Comparison of ENCODE assay signal across 15 cellular contexts in the genomic region with DNA sequence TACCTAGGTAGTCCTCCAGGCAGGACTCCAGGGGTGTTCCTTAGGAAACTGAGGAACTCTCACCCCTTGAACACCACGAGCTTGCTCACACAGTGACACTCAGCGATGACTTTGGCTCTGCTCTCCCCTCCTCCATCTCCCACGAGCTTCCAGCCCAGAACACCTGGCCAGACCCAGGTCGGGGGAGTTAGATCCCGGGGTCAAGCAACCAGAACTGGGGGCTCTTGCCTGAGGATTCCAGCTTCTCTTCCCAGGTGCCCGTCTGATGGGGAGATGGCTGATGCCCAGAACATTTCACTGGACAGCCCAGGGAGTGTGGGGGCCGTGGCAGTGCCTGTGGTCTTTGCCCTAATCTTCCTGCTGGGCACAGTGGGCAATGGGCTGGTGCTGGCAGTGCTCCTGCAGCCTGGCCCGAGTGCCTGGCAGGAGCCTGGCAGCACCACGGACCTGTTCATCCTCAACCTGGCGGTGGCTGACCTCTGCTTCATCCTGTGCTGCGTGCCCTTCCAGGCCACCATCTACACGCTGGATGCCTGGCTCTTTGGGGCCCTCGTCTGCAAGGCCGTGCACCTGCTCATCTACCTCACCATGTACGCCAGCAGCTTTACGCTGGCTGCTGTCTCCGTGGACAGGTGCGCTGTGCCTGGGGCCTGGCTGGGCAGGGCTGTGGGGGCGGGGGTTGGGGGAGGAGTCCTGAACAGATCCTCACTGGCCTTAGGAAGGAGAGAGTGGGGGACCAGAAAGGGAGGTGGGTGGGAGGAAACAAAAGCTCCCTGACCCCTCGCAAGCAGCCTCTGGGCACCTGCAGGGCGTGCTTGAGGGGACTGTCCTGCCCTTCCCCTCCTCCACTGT. TPM values are rescaled to one million over a fixed set of nuclear protein-coding genes. Genes with fewer than 3 reads are reported as not detected.
DNase-seq lines count a peak whose midpoint lies in the region; ATAC-seq, FAIRE-seq and TF ChIP-seq lines count a peak whose summit lies in the region.
"Had no signal": no experiment of that assay in that cellular context is flagged by ENCODE, and none has a peak within 500 bp of the region (broad histone marks: within the 10 kb centered on the region; RNA-seq: fewer than 3 reads in every experiment).

Gene GALR3 (plus strand): TSS at position 249 of the 852 bp plus-strand sequence. CDS start 25 bp downstream, at position 274.

- no peak for TF ChIP-seq CTCF in chondrocyte (IDR thresholded peaks at IDR 0.05)

- H3K36me3 ChIP-seq in H7 (replicated peaks; ENCODE audit: control insufficient read depth, insufficient read depth, low read length): no peaks in the 10 kb centered on the region
- H3K36me3 ChIP-seq: colonic mucosa had no signal

- H3K27me3 ChIP-seq in H7 (ENCODE audit: control insufficient read depth, insufficient read depth, low read length): peaks cover 47% of the 10 kb centered on the region

- CTCF ChIA-PET in activated CD4-positive, alpha-beta memory T cell treated with anti-CD3 and anti-CD28 coated beads, Interleukin-2, amount 10 ng/mL, durations not matched to agents 7 days and 5 days (lab: Charles Lee): interaction anchor here (0.5 to 3.1 kb wide), 6 partner anchors 21 to 123 kb away, joined by 3 to 8 read pairs (median 4); partner anchors contain the start of genes ANKRD54 and MICALL1

- peaks cover 4% of the 10 kb centered on the region for H3K36me3 Mint-ChIP-seq in activated CD4-positive, alpha-beta memory T cell treated with anti-CD3 and anti-CD28 coated beads, Interleukin-2, amount 10 ng/mL, durations not matched to agents 7 days and 5 days (ENCODE audit: low read depth)
- peaks cover 5 to 8% of the 10 kb centered on the region in 2 donors for H3K36me3 Mint-ChIP-seq in stimulated activated naive B cell treated with anti-CD40 and anti-IgM and Interleukin-4, amounts not matched to agents 10 μg/mL and 1 μg/mL and 100 μg/mL, for 72 hours
- H3K36me3 Mint-ChIP-seq in chondrocyte (ENCODE audit: low read depth): peaks cover 2% of the 10 kb centered on the region

- peak; percentile 11 for DNase-seq in NCI-H2107 treated with DMSO at 0.1 percent for 48 hours (lab: John Stamatoyannopoulos, UW; ENCODE audit: unreplicated experiment)
- no peak for DNase-seq in NCI-H2107 (lab: John Stamatoyannopoulos, UW)
- DNase-seq in H7: peak; percentile 71
- DNase-seq in activated CD4-positive, alpha-beta memory T cell treated with anti-CD3 and anti-CD28 coated beads, Interleukin-2, amount 10 ng/mL, durations not matched to agents 7 days and 5 days: no peak
- no peak for DNase-seq in left lobe of liver (ENCODE audit: low spot score)
- no peak for DNase-seq in HTR-8/SVneo (ENCODE audit: insufficient read length, low spot score)
- DNase-seq in stimulated activated naive B cell treated with anti-CD40 and anti-IgM and Interleukin-4, amounts not matched to agents 10 μg/mL and 1 μg/mL and 100 μg/mL, for 72 hours: no peak
- DNase-seq in chondrocyte (ENCODE audit: low spot score): no peak
- DNase-seq: colonic mucosa, HCEC 1CT, NCI-H1092 treated with DMSO at 0.1 percent for 48 hours had no signal

- H3K27me3 Mint-ChIP-seq in activated CD4-positive, alpha-beta memory T cell treated with anti-CD3 and anti-CD28 coated beads, Interleukin-2, amount 10 ng/mL, durations not matched to agents 7 days and 5 days: peaks cover 24% of the 10 kb centered on the region
- H3K27me3 Mint-ChIP-seq in stimulated activated naive B cell treated with anti-CD40 and anti-IgM and Interleukin-4, amounts not matched to agents 10 μg/mL and 1 μg/mL and 100 μg/mL, for 72 hours: peaks cover 34 to 56% of the 10 kb centered on the region in 2 donors
- H3K27me3 Mint-ChIP-seq in chondrocyte (ENCODE audit: low read depth): peaks cover 4% of the 10 kb centered on the region

- peak; percentile 61 for ATAC-seq in left lobe of liver
- ATAC-seq in stimulated activated naive B cell treated with anti-CD40 and anti-IgM and Interleukin-4, amounts not matched to agents 10 μg/mL and 1 μg/mL and 100 μg/mL, for 72 hours (replicated peaks): no peak
- ATAC-seq: activated CD4-positive, CD25-positive, alpha-beta regulatory T cell treated with anti-CD3 and anti-CD28 coated beads, Interleukin-2, amount 50 U/mL, for 24 hours had no signal

- no peak within 1 kb of the TSS for H3K27ac Mint-ChIP-seq in activated CD4-positive, alpha-beta memory T cell treated with anti-CD3 and anti-CD28 coated beads, Interleukin-2, amount 10 ng/mL, durations not matched to agents 7 days and 5 days
- no peak within 1 kb of the TSS for H3K27ac Mint-ChIP-seq in stimulated activated naive B cell treated with anti-CD40 and anti-IgM and Interleukin-4, amounts not matched to agents 10 μg/mL and 1 μg/mL and 100 μg/mL, for 72 hours
- no peak within 1 kb of the TSS for H3K27ac Mint-ChIP-seq in chondrocyte (ENCODE audit: unreplicated experiment)
- H3K27ac Mint-ChIP-seq: mesothelial cell of epicardium, progenitor cell of endocrine pancreas had no signal

- no peak within 1 kb of the TSS for H3K4me3 ChIP-seq in H7 (ENCODE audit: insufficient read depth, low read depth, low read length)

- peaks cover 14% of the 10 kb centered on the region for H3K4me1 Mint-ChIP-seq in activated CD4-positive, alpha-beta memory T cell treated with anti-CD3 and anti-CD28 coated beads, Interleukin-2, amount 10 ng/mL, durations not matched to agents 7 days and 5 days
- H3K4me1 Mint-ChIP-seq in stimulated activated naive B cell treated with anti-CD40 and anti-IgM and Interleukin-4, amounts not matched to agents 10 μg/mL and 1 μg/mL and 100 μg/mL, for 72 hours: peaks cover 8 to 12% of the 10 kb centered on the region in 2 donors
- peaks cover 10% of the 10 kb centered on the region for H3K4me1 Mint-ChIP-seq in chondrocyte (ENCODE audit: low read depth)

- POLR2A ChIA-PET in activated CD4-positive, alpha-beta memory T cell treated with anti-CD3 and anti-CD28 coated beads, Interleukin-2, amount 10 ng/mL, durations not matched to agents 7 days and 5 days (lab: Charles Lee): interaction anchor here (0.8 to 2.5 kb wide), 4 partner anchors 12 to 38 kb away, joined by 3 to 9 read pairs (median 4); partner anchors contain the start of genes ANKRD54 and GCAT

- H3K4me3 Mint-ChIP-seq in activated CD4-positive, alpha-beta memory T cell treated with anti-CD3 and anti-CD28 coated beads, Interleukin-2, amount 10 ng/mL, durations not matched to agents 7 days and 5 days: peak within 1 kb of the TSS; percentile 67
- no peak within 1 kb of the TSS for H3K4me3 Mint-ChIP-seq in stimulated activated naive B cell treated with anti-CD40 and anti-IgM and Interleukin-4, amounts not matched to agents 10 μg/mL and 1 μg/mL and 100 μg/mL, for 72 hours
- no peak within 1 kb of the TSS for H3K4me3 Mint-ChIP-seq in chondrocyte (ENCODE audit: unreplicated experiment)

- FAIRE-seq in HTR-8/SVneo (lab: Jason Lieb, UNC): no peak
- FAIRE-seq: urothelium cell line had no signal

- H3K9me3 Mint-ChIP-seq in activated CD4-positive, alpha-beta memory T cell treated with anti-CD3 and anti-CD28 coated beads, Interleukin-2, amount 10 ng/mL, durations not matched to agents 7 days and 5 days: no peaks in the 10 kb centered on the region
- H3K9me3 Mint-ChIP-seq in stimulated activated naive B cell treated with anti-CD40 and anti-IgM and Interleukin-4, amounts not matched to agents 10 μg/mL and 1 μg/mL and 100 μg/mL, for 72 hours: no peaks in the 10 kb centered on the region
- no peaks in the 10 kb centered on the region for H3K9me3 Mint-ChIP-seq in chondrocyte (ENCODE audit: low read depth)
- H3K9me3 Mint-ChIP-seq: mesothelial cell of epicardium had no signal

RNA-seq across cellular contexts. Expression of gene GALR3, which starts in this region (rescaled TPM):
- not detected in 2 replicates for total RNA-seq in H7 (2014; rRNA removed; shearing (Covaris generic))
- total RNA-seq in activated CD4-positive, alpha-beta memory T cell treated with anti-CD3 and anti-CD28 coated beads, Interleukin-2, amount 10 ng/mL, durations not matched to agents 7 days and 5 days: not detected
- 0.65 TPM for total RNA-seq in left lobe of liver
- 0.37 to 0.41 TPM in 2 of 3 replicates, not detected in the other for total RNA-seq in chondrocyte

Comparison
In these comparisons a context has a peak if more than half of its experiments do, and no peak if none do; other contexts are left out.
1. Peak in DNase-seq in H7; RNA of the gene not detected or under 1 TPM.
2. Peak in ATAC-seq in left lobe of liver; RNA of the gene not detected or under 1 TPM.